In the genomic region with DNA sequence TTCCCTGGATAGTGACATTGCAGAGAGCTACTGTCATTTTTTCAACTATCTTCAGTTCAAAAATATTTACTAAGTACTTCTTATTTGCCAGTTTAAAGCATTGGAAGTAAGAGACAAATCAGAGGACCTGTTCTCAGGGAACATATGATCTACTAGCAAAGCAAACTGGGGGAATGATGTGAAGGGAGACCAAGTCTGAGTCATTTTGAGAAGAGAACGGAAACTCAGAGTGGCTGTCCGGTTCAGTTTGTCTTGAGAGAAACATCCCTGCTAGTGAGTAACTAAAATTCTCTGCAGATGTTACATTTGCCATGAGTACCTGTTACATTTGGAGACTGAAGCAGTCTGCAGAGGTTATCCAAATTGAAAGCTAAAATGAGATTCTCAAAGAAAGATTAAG, we compare ENCODE assay signal across 9 cellular contexts.
DNase-seq lines count a peak whose midpoint lies in the region; ATAC-seq and TF ChIP-seq lines count a peak whose summit lies in the region.
"Had no signal": no experiment of that assay in that cellular context is flagged by ENCODE, and none has a peak within 500 bp of the region (broad histone marks: within the 10 kb centered on the region; RNA-seq: fewer than 3 reads in every experiment).

No MANE protein-coding gene starts in this region.

- POLR2A ChIA-PET in SK-N-SH (lab: Yijun Ruan, JAX): no interaction called here

- ATAC-seq in GM19324 (IDR thresholded peaks at IDR 0.05; ENCODE audit: low FRiP score, unreplicated experiment) (peak; percentile 75), HG02938 (IDR thresholded peaks at IDR 0.05; ENCODE audit: unreplicated experiment) (peak; percentile 79)

- CTCF ChIA-PET in SK-N-SH (lab: Yijun Ruan, JAX): interaction anchor here (1.5 kb wide), 1 partner anchor 9 kb away, joined by 4 read pairs; no protein-coding TSS in a partner anchor

- peak; percentile 46 for DNase-seq in GM10266 (ENCODE audit: extremely low spot score)
- DNase-seq in SK-N-SH: no peak
- no peak for DNase-seq in BE2C
- DNase-seq in MG63: no peak
- DNase-seq in epidermal melanocyte (ENCODE audit: insufficient read length, low spot score): no peak
- DNase-seq in NCI-H82 (lab: John Stamatoyannopoulos, UW): no peak
- DNase-seq: IMR-90 had no signal

- H2AFZ ChIP-seq in SK-N-SH (ENCODE audit: low read depth): no peak overlapping the region

- H3K27ac ChIP-seq in SK-N-SH (ENCODE audit: low read depth in 2 of 2, low read length in 1 of 2): peak overlapping the region in 1 of 2 experiments; percentile 47; a peak in 2 of 4 replicates

- no peaks in the 10 kb centered on the region for H4K20me1 ChIP-seq in SK-N-SH (ENCODE audit: insufficient read depth)

- H3K27me3 ChIP-seq in SK-N-SH (ENCODE audit: insufficient read depth) (no peaks in the 10 kb centered on the region), BE2C (no peaks in the 10 kb centered on the region), MG63 (no peaks in the 10 kb centered on the region)

- TF ChIP-seq EP300 in SK-N-SH (IDR thresholded peaks at IDR 0.05; ENCODE audit: borderline replicate concordance in 1 of 2, low read depth in 1 of 2, low read length in 1 of 2): no peak

- H3K9ac ChIP-seq in SK-N-SH: no peak overlapping the region

- H3K4me2 ChIP-seq in SK-N-SH: no peak overlapping the region; the same call in 1 of the 2 replicates

- TF ChIP-seq RAD21 in SK-N-SH (IDR thresholded peaks at IDR 0.05; ENCODE audit: low read length): no peak

- no peaks in the 10 kb centered on the region for H3K9me2 ChIP-seq in SK-N-SH

- H3F3A ChIP-seq in SK-N-SH (replicated peaks; ENCODE audit: insufficient read depth): peaks cover 12% of the 10 kb centered on the region

- H3K36me3 ChIP-seq in SK-N-SH (replicated peaks in 1 of 2; ENCODE audit: control insufficient read depth in 1 of 2, insufficient read depth in 2 of 2, low read length in 1 of 2) (peaks cover 0 to 7% of the 10 kb centered on the region in 2 experiments), BE2C (no peaks in the 10 kb centered on the region), MG63 (no peaks in the 10 kb centered on the region)

- H3K9me3 ChIP-seq in SK-N-SH: no peaks in the 10 kb centered on the region
- no peaks in the 10 kb centered on the region for H3K9me3 ChIP-seq in BE2C
- no peaks in the 10 kb centered on the region; the same call in 1 of the 2 replicates for H3K9me3 ChIP-seq in MG63

- peaks cover 0 to 15% of the 10 kb centered on the region in 2 experiments; a peak in 3 of 4 replicates for H3K4me1 ChIP-seq in SK-N-SH (ENCODE audit: control insufficient read depth in 1 of 2, insufficient read depth in 2 of 2, low read depth in 1 of 2, low read length in 1 of 2)
- no peaks in the 10 kb centered on the region for H3K4me1 ChIP-seq in BE2C

- H3K79me2 ChIP-seq in SK-N-SH (ENCODE audit: insufficient read depth): peaks cover 56% of the 10 kb centered on the region

- no peak overlapping the region for H3K4me3 ChIP-seq in SK-N-SH (ENCODE audit: low read depth in 2 of 2, low read length in 1 of 2)
- no peak overlapping the region for H3K4me3 ChIP-seq in BE2C (ENCODE audit: low read depth, low read length)
- H3K4me3 ChIP-seq in MG63: no peak overlapping the region

- 53% methylated on average over 2 of the region's 2 CpGs for WGBS in SK-N-SH (ENCODE audit: low lambda C conversion rate)

- TF ChIP-seq CTCF in GM10266 (IDR thresholded peaks at IDR 0.05; ENCODE audit: control insufficient read depth, insufficient read depth, low read depth, missing control alignments) (no peak), SK-N-SH (IDR thresholded peaks at IDR 0.05) (no peak), BE2C (IDR thresholded peaks at IDR 0.05; ENCODE audit: low read depth, low read length) (no peak)

TF ChIP-seq in SK-N-SH, 30 proteins besides CTCF, POLR2A, EP300 and RAD21:
- TF ChIP-seq JUND (IDR thresholded peaks at IDR 0.05) (peak; percentile 37), RFX5 (IDR thresholded peaks at IDR 0.05; ENCODE audit: low read length) (no peak), TCF12 (IDR thresholded peaks at IDR 0.05) (peak; percentile 38; the same call in 1 of the 2 replicates), FOSL2 (IDR thresholded peaks at IDR 0.05; ENCODE audit: borderline replicate concordance, low read depth) (peak; percentile 58), PBX3 (IDR thresholded peaks at IDR 0.05) (peak; percentile 48)
TF ChIP-seq in SK-N-SH: peak in this region for 4.
